ENCODE assay signal across 8 cellular contexts in genomic region chr1:161398900-161399256, GRCh38. TPM values are rescaled to one million over a fixed set of nuclear protein-coding genes. Genes with fewer than 3 reads are reported as not detected.
DNase-seq lines count a peak whose midpoint lies in the region; ATAC-seq and TF ChIP-seq lines count a peak whose summit lies in the region.

No MANE protein-coding gene starts in this region.

- POLR2A ChIA-PET in CD4-positive, alpha-beta T cell (lab: Charles Lee): interaction anchor here (0.8 kb wide), 1 partner anchor 233 kb away, joined by 3 read pairs; no protein-coding TSS in a partner anchor

- H3K27me3 ChIP-seq in CD4-positive, alpha-beta T cell (ENCODE audit: control insufficient read depth, insufficient read depth, low read length): no peaks in the 10 kb centered on the region
- no peaks in the 10 kb centered on the region for H3K27me3 ChIP-seq in ectodermal cell (ENCODE audit: control insufficient read depth, insufficient read depth, low read length, poor library complexity, severe bottlenecking)

- no peaks in the 10 kb centered on the region for H3K9me3 Mint-ChIP-seq in CD4-positive, alpha-beta T cell
- no peaks in the 10 kb centered on the region for H3K9me3 Mint-ChIP-seq in nephron

- no peak for TF ChIP-seq CTCF in CD4-positive, alpha-beta T cell (IDR thresholded peaks at IDR 0.05)
- TF ChIP-seq CTCF in nephron (IDR thresholded peaks at IDR 0.05; ENCODE audit: unreplicated experiment in 3 of 3) (no peak), GM20000 (IDR thresholded peaks at IDR 0.05; ENCODE audit: extremely low read depth, missing control alignments) (no peak)

- H3K27ac Mint-ChIP-seq in CD4-positive, alpha-beta T cell: peak overlapping the region; percentile 99
- H3K27ac Mint-ChIP-seq in nephron: peak overlapping the region; percentile 99 to 100 (median 100)

- CTCF ChIA-PET in CD4-positive, alpha-beta T cell (lab: Charles Lee): no interaction called here

- peak overlapping the region; percentile 97 for H3K4me3 Mint-ChIP-seq in CD4-positive, alpha-beta T cell
- peak overlapping the region; percentile 93 to 96 (median 96) for H3K4me3 Mint-ChIP-seq in nephron

- no peak for DNase-seq in CD4-positive, alpha-beta T cell
- no peak for DNase-seq in Jurkat, Clone E6-1 (ENCODE audit: low read depth, low spot score)
- DNase-seq in SW 1271 (lab: John Stamatoyannopoulos, UW) (no peak), GM20000 (ENCODE audit: low spot score) (no peak)

- no peaks in the 10 kb centered on the region for H3K9me3 ChIP-seq in CD4-positive, alpha-beta T cell (ENCODE audit: control insufficient read depth, low read length)
- H3K9me3 ChIP-seq in ectodermal cell (ENCODE audit: control insufficient read depth, low read length): no peaks in the 10 kb centered on the region

- 64 to 65% methylated on average over 17 of the region's 17 CpGs for WGBS in ectodermal cell, 2 experiments

- peaks cover 23% of the 10 kb centered on the region for H3K4me1 Mint-ChIP-seq in CD4-positive, alpha-beta T cell (ENCODE audit: low read depth)
- peaks cover 15% of the 10 kb centered on the region for H3K4me1 Mint-ChIP-seq in nephron

- peaks cover 26% of the 10 kb centered on the region for H3K27me3 Mint-ChIP-seq in CD4-positive, alpha-beta T cell
- H3K27me3 Mint-ChIP-seq in nephron (ENCODE audit: low read depth): peaks cover 3% of the 10 kb centered on the region

- no peaks in the 10 kb centered on the region for H3K36me3 ChIP-seq in ectodermal cell (ENCODE audit: control insufficient read depth, insufficient read depth, low read length)

- peak overlapping the region; percentile 82 for H3K4me3 ChIP-seq in Jurkat, Clone E6-1 (ENCODE audit: low read length)
- H3K4me3 ChIP-seq in ectodermal cell (ENCODE audit: insufficient read depth, low read depth, low read length): peak overlapping the region; percentile 95

- H3K36me3 Mint-ChIP-seq in CD4-positive, alpha-beta T cell (ENCODE audit: low read depth): peaks cover 18% of the 10 kb centered on the region
- no peaks in the 10 kb centered on the region for H3K36me3 Mint-ChIP-seq in nephron (ENCODE audit: low read depth)

- intact Hi-C loops in CD4-positive, alpha-beta T cell (cut with DNase I, micrococcal nuclease): loop anchor here (1.0 to 10.0 kb wide), 4 partner anchors 9 to 1464 kb away; partner anchors contain the start of gene IGSF8 (in 1 of the 2)

- no peaks in the 10 kb centered on the region for H3K4me1 ChIP-seq in ectodermal cell (ENCODE audit: control insufficient read depth, insufficient read depth, low read length)

- peak overlapping the region; percentile 95 for H3K27ac ChIP-seq in CD4-positive, alpha-beta T cell (ENCODE audit: low read depth, low read length)
- peak overlapping the region; percentile 96 for H3K27ac ChIP-seq in ectodermal cell (ENCODE audit: insufficient read depth, low read depth, low read length, poor library complexity, severe bottlenecking)

- peak; percentile 45 for ATAC-seq in CD4-positive, alpha-beta T cell (ENCODE audit: poor library complexity)
- no peak for ATAC-seq in HG03039 (IDR thresholded peaks at IDR 0.05; ENCODE audit: unreplicated experiment)
- no peak for ATAC-seq in HG03342 (IDR thresholded peaks at IDR 0.05; ENCODE audit: unreplicated experiment)

RNA-seq across cellular contexts. Expression of gene CFAP126, which starts 31.2 kb away (rescaled TPM):
- not detected for total RNA-seq in CD4-positive, alpha-beta T cell
- polyA plus RNA-seq in Jurkat, Clone E6-1 (2012; ENCODE audit: insufficient read depth, insufficient read length): not detected
- polyA plus RNA-seq in ectodermal cell (2013, experiment 1 of 4): not detected
- not detected for polyA plus RNA-seq in ectodermal cell (2013, experiment 2 of 4)
- not detected for polyA plus RNA-seq in ectodermal cell (2013, experiment 3 of 4)
- polyA plus RNA-seq in ectodermal cell (2013, experiment 4 of 4): 0.32 TPM
